9 cellular contexts compared by ENCODE assay signal in the genomic region with DNA sequence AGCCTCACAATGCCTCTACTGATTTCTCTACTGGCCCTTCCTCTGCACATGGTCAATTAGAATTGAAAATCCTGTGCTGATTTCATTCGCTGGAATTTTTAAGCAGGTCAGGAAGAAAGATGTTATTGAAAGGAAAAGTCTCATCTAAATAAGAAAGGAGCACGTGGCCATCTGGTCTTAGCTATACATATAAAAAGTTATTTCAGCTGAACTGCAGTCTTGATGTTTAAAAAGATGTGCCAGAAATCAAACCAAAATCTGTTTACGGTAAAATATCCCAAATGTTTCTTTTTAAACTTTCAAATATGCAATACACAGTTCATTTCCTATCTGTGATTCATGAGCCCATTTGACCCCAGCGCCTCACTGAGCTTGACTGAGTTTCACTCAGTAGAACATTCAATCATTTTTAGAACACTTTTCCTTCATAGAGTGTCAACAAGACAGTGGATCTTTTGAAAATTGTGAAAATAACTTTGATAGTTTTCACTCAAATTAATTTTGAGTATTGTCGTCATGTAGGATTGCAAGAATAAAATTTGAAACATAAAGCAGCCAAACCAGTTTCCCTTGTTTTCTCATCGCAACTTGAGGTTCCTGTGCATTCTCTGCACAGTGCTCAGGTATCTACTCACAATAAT.
DNase-seq lines count a peak whose midpoint lies in the region; ATAC-seq and TF ChIP-seq lines count a peak whose summit lies in the region.
"Had no signal": no experiment of that assay in that cellular context is flagged by ENCODE, and none has a peak within 500 bp of the region (broad histone marks: within the 10 kb centered on the region; RNA-seq: fewer than 3 reads in every experiment).

No MANE protein-coding gene starts in this region.

- H3K36me3 Mint-ChIP-seq in chondrocyte (ENCODE audit: low read depth): peaks cover 3% of the 10 kb centered on the region
- peaks cover 9% of the 10 kb centered on the region for H3K36me3 Mint-ChIP-seq in osteocyte (ENCODE audit: unreplicated experiment)

- H3K4me1 Mint-ChIP-seq in chondrocyte (ENCODE audit: low read depth) (peaks cover 44% of the 10 kb centered on the region), osteocyte (ENCODE audit: unreplicated experiment) (peaks cover 46% of the 10 kb centered on the region)

- H3K27ac Mint-ChIP-seq in chondrocyte (ENCODE audit: unreplicated experiment): peak overlapping the region; percentile 92
- peak overlapping the region; percentile 75 for H3K27ac Mint-ChIP-seq in osteocyte (ENCODE audit: unreplicated experiment)

- H3K27me3 Mint-ChIP-seq in chondrocyte (ENCODE audit: low read depth): no peaks in the 10 kb centered on the region
- H3K27me3 Mint-ChIP-seq in osteocyte (ENCODE audit: unreplicated experiment): no peaks in the 10 kb centered on the region

- no peak for TF ChIP-seq CTCF in chondrocyte (IDR thresholded peaks at IDR 0.05)
- no peak for TF ChIP-seq CTCF in osteocyte (IDR thresholded peaks at IDR 0.05)

- H3K4me3 Mint-ChIP-seq in chondrocyte (ENCODE audit: unreplicated experiment): peak overlapping the region; percentile 77
- peak overlapping the region; percentile 76 for H3K4me3 Mint-ChIP-seq in osteocyte (ENCODE audit: unreplicated experiment)

- DNase-seq in DMS 273 treated with DMSO at 0.1 percent for 48 hours (lab: John Stamatoyannopoulos, UW) (peak; percentile 1), DMS 273 (lab: John Stamatoyannopoulos, UW; ENCODE audit: unreplicated experiment) (no peak), NCI-H69 (lab: John Stamatoyannopoulos, UW) (peak; percentile 70), chondrocyte (ENCODE audit: low spot score) (no peak), osteocyte (ENCODE audit: extremely low spot score, unreplicated experiment) (no peak), AG20443 (ENCODE audit: low spot score) (no peak), CD1c-positive myeloid dendritic cell (ENCODE audit: extremely low spot score) (no peak)
- DNase-seq: gastrocnemius medialis had no signal

- H3K9me3 Mint-ChIP-seq in chondrocyte (ENCODE audit: low read depth) (no peaks in the 10 kb centered on the region), osteocyte (ENCODE audit: unreplicated experiment) (no peaks in the 10 kb centered on the region)

- ATAC-seq in GM18867 (IDR thresholded peaks at IDR 0.05; ENCODE audit: unreplicated experiment): no peak
- ATAC-seq: gastrocnemius medialis had no signal

Comparison
In these comparisons a context has a peak if more than half of its experiments do, and no peak if none do; other contexts are left out.
1. DNase-seq: peak in DMS 273 treated with DMSO at 0.1 percent for 48 hours (single experiment) and NCI-H69 (single experiment); none in DMS 273 (single experiment), chondrocyte (single experiment), osteocyte (single experiment), AG20443 (single experiment) and CD1c-positive myeloid dendritic cell (single experiment).